ENCODE assay signal across 16 cellular contexts in the genomic region with DNA sequence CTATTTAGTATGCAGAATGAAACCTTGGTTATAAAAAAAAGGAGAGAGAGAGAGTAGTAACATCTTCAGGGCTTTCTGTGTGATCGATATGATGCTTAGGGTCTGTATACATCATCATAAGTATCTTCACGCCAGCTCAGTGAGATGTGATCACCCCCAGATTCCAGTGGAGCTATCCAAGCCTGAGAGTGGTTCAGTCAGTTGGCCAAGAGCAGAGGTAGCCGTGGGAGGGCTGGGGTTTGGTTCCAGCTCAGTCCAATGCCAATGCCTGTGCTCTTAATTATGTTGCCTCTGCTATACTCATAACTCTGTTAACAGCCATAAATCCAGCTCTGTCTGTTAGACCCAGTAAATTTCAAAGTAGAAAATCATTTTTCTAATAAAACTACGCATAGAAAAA. TPM values are rescaled to one million over a fixed set of nuclear protein-coding genes. Genes with fewer than 3 reads are reported as not detected.
DNase-seq lines count a peak whose midpoint lies in the region; ATAC-seq and TF ChIP-seq lines count a peak whose summit lies in the region.
"Had no signal": no experiment of that assay in that cellular context is flagged by ENCODE, and none has a peak within 500 bp of the region (broad histone marks: within the 10 kb centered on the region; RNA-seq: fewer than 3 reads in every experiment).

No MANE protein-coding gene starts in this region.

- peaks cover 56% of the 10 kb centered on the region for H3K4me1 Mint-ChIP-seq in activated CD4-positive, alpha-beta T cell treated with anti-CD3 and anti-CD28 coated beads, Interleukin-2, amount 10 ng/mL, durations not matched to agents 24 days and 14 days
- H3K4me1 Mint-ChIP-seq in stimulated activated naive B cell treated with anti-CD40 and anti-IgM and Interleukin-4, amounts not matched to agents 10 μg/mL and 1 μg/mL and 100 μg/mL, for 72 hours = peaks cover 56 to 96% of the 10 kb centered on the region in 2 donors

- intact Hi-C loops in activated CD4-positive, alpha-beta T cell treated with anti-CD3 and anti-CD28 coated beads, Interleukin-2, amount 10 ng/mL, durations not matched to agents 24 days and 14 days (cut with micrococcal nuclease) = loop anchor here (10.0 kb wide), 1 partner anchor 1499 kb away; no protein-coding TSS in a partner anchor

- no peaks in the 10 kb centered on the region for H3K27me3 Mint-ChIP-seq in activated CD4-positive, alpha-beta T cell treated with anti-CD3 and anti-CD28 coated beads, Interleukin-2, amount 10 ng/mL, durations not matched to agents 24 days and 14 days
- peaks cover 0 to 13% of the 10 kb centered on the region in 2 donors for H3K27me3 Mint-ChIP-seq in stimulated activated naive B cell treated with anti-CD40 and anti-IgM and Interleukin-4, amounts not matched to agents 10 μg/mL and 1 μg/mL and 100 μg/mL, for 72 hours
- H3K27me3 Mint-ChIP-seq: CD8-positive, alpha-beta memory T cell had no signal

- H3K9me3 Mint-ChIP-seq in activated CD4-positive, alpha-beta T cell treated with anti-CD3 and anti-CD28 coated beads, Interleukin-2, amount 10 ng/mL, durations not matched to agents 24 days and 14 days = no peaks in the 10 kb centered on the region
- H3K9me3 Mint-ChIP-seq in stimulated activated naive B cell treated with anti-CD40 and anti-IgM and Interleukin-4, amounts not matched to agents 10 μg/mL and 1 μg/mL and 100 μg/mL, for 72 hours = peaks cover 0 to 1% of the 10 kb centered on the region in 2 donors
- H3K9me3 Mint-ChIP-seq: CD8-positive, alpha-beta memory T cell had no signal

- DNase-seq in activated CD4-positive, alpha-beta T cell treated with anti-CD3 and anti-CD28 coated beads, Interleukin-2, amount 10 ng/mL, durations not matched to agents 24 days and 14 days = no peak
- DNase-seq in activated CD4-positive, alpha-beta T cell treated with anti-CD3 and anti-CD28 coated beads for 1 hour = no peak
- peak; percentile 42 for DNase-seq in NCI-H226
- DNase-seq in cerebellar cortex (ENCODE audit: low spot score) = peak; percentile 75
- DNase-seq in stimulated activated naive B cell treated with anti-CD40 and anti-IgM and Interleukin-4, amounts not matched to agents 10 μg/mL and 1 μg/mL and 100 μg/mL, for 72 hours = no peak
- DNase-seq in erythroblast (lab: John Stamatoyannopoulos, UW) = no peak
- no peak for DNase-seq in D341Med (ENCODE audit: low spot score)
- DNase-seq: 8988T; CD8-positive, alpha-beta memory T cell; DND-41; GDM1; KBM-7; NCI-H1105 treated with DMSO at 0.1 percent for 48 hours; NCI-H187 treated with DMSO at 0.1 percent for 48 hours had no signal

- peak overlapping the region; percentile 14 for H3K4me3 Mint-ChIP-seq in activated CD4-positive, alpha-beta T cell treated with anti-CD3 and anti-CD28 coated beads, Interleukin-2, amount 10 ng/mL, durations not matched to agents 24 days and 14 days
- H3K4me3 Mint-ChIP-seq in stimulated activated naive B cell treated with anti-CD40 and anti-IgM and Interleukin-4, amounts not matched to agents 10 μg/mL and 1 μg/mL and 100 μg/mL, for 72 hours = peak overlapping the region; percentile 98 to 99
- H3K4me3 Mint-ChIP-seq: CD8-positive, alpha-beta memory T cell had no signal

- H3K27ac Mint-ChIP-seq in activated CD4-positive, alpha-beta T cell treated with anti-CD3 and anti-CD28 coated beads, Interleukin-2, amount 10 ng/mL, durations not matched to agents 24 days and 14 days = no peak overlapping the region
- H3K27ac Mint-ChIP-seq in stimulated activated naive B cell treated with anti-CD40 and anti-IgM and Interleukin-4, amounts not matched to agents 10 μg/mL and 1 μg/mL and 100 μg/mL, for 72 hours = peak overlapping the region; percentile 100

- no peak for ATAC-seq in stimulated activated naive B cell treated with anti-CD40 and anti-IgM and Interleukin-4, amounts not matched to agents 10 μg/mL and 1 μg/mL and 100 μg/mL, for 72 hours (replicated peaks)
- ATAC-seq in HG03469 (IDR thresholded peaks at IDR 0.05; ENCODE audit: unreplicated experiment) = no peak
- ATAC-seq: Right ventricle myocardium inferior had no signal

- no peak for TF ChIP-seq POLR2A in erythroblast (IDR thresholded peaks at IDR 0.05; ENCODE audit: low read length)

- H3K36me3 Mint-ChIP-seq in activated CD4-positive, alpha-beta T cell treated with anti-CD3 and anti-CD28 coated beads, Interleukin-2, amount 10 ng/mL, durations not matched to agents 24 days and 14 days (ENCODE audit: low read depth) = peaks cover 71% of the 10 kb centered on the region
- H3K36me3 Mint-ChIP-seq in stimulated activated naive B cell treated with anti-CD40 and anti-IgM and Interleukin-4, amounts not matched to agents 10 μg/mL and 1 μg/mL and 100 μg/mL, for 72 hours = peaks cover 92 to 97% of the 10 kb centered on the region in 2 donors

RNA-seq across cellular contexts. Expression of a gene that starts 8.7 kb away (rescaled TPM):
- total RNA-seq in activated CD4-positive, alpha-beta T cell treated with anti-CD3 and anti-CD28 coated beads, Interleukin-2, amount 10 ng/mL, durations not matched to agents 24 days and 14 days = 80.2 and 84.8 TPM in 2 replicates

Comparison
In these comparisons a context has a peak if more than half of its experiments do, and no peak if none do; other contexts are left out.
1. DNase-seq: peak in NCI-H226 (single experiment) and cerebellar cortex (single experiment); none in activated CD4-positive, alpha-beta T cell treated with anti-CD3 and anti-CD28 coated beads, Interleukin-2, amount 10 ng/mL, durations not matched to agents 24 days and 14 days (single experiment), activated CD4-positive, alpha-beta T cell treated with anti-CD3 and anti-CD28 coated beads for 1 hour (single experiment), stimulated activated naive B cell treated with anti-CD40 and anti-IgM and Interleukin-4, amounts not matched to agents 10 μg/mL and 1 μg/mL and 100 μg/mL, for 72 hours (single experiment), erythroblast (0 of 2) and D341Med (single experiment).